7 cellular contexts compared by ENCODE assay signal in the genomic region with DNA sequence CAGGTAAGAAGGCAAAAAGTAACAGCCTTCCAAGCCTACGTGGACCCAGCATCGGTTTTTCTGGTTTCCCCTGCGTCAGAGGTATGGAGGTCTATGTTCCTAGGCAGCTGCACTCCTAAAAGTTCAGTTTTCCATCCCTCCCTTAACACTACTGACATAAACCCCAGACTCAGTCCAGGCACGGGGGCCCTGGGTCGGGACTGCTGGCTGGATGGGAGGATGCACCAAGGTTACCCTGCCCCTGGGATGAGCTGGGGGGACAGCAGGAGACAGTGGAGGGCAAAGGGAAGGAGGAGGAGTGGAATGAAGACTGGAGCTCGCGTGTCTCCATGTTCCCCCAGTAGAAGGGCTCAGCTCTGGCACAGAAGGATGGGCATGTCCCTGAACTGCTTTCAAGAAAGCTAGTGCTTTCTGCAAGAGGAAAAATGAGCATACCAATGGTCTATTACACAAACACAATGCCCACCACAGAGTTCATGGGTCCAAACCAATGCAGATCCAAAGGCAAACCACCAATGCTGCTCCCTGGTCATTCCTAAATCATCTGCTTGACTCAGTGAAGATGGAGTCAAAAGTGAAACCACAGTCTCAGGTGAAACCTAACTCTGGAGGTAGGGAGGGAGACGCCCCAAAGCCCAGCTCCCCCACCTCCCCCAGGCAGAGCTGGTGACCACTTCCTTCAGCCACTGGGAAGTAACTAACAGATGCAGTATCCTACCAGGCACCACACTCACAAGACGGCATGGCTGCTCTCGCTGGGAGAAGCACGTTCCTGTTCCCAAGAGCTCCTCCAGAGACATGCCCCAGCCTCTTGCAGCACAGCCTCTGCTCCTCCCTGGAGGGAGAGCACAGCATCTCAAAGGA. TPM values are rescaled to one million over a fixed set of nuclear protein-coding genes. Genes with fewer than 3 reads are reported as not detected.
DNase-seq lines count a peak whose midpoint lies in the region; ATAC-seq and TF ChIP-seq lines count a peak whose summit lies in the region.

No MANE protein-coding gene starts in this region.

- POLR2A ChIA-PET in activated CD4-positive, alpha-beta memory T cell treated with anti-CD3 and anti-CD28 coated beads for 36 hours (lab: Charles Lee) = interaction anchor here (0.6 to 1.2 kb wide), 3 partner anchors 9 to 495 kb away, joined by 3 read pairs; no protein-coding TSS in a partner anchor

- CTCF ChIA-PET in activated CD4-positive, alpha-beta memory T cell treated with anti-CD3 and anti-CD28 coated beads for 36 hours (lab: Charles Lee) = interaction anchor here (1.5 to 1.9 kb wide), 3 partner anchors 10 to 78 kb away, joined by 6 to 9 read pairs (median 7); no protein-coding TSS in a partner anchor

- peaks cover 52% of the 10 kb centered on the region for H3K4me1 Mint-ChIP-seq in HFFc6 (ENCODE audit: low read depth)
- peaks cover 44% of the 10 kb centered on the region for H3K4me1 Mint-ChIP-seq in activated CD4-positive, alpha-beta memory T cell treated with anti-CD3 and anti-CD28 coated beads for 36 hours (ENCODE audit: low read depth)
- H3K4me1 Mint-ChIP-seq in stimulated activated effector memory CD8-positive, alpha-beta T cell treated with anti-CD3 and anti-CD28 coated beads, Interleukin-12 subunit alpha, Interleukin-12 subunit beta, amount 100 ng/mL, for 72 hours = peaks cover 40% of the 10 kb centered on the region

- no peaks in the 10 kb centered on the region for H3K9me3 Mint-ChIP-seq in HFFc6
- H3K9me3 Mint-ChIP-seq in activated CD4-positive, alpha-beta memory T cell treated with anti-CD3 and anti-CD28 coated beads for 36 hours = no peaks in the 10 kb centered on the region
- H3K9me3 Mint-ChIP-seq in stimulated activated effector memory CD8-positive, alpha-beta T cell treated with anti-CD3 and anti-CD28 coated beads, Interleukin-12 subunit alpha, Interleukin-12 subunit beta, amount 100 ng/mL, for 72 hours = no peaks in the 10 kb centered on the region

- peak overlapping the region; percentile 99 for H3K27ac Mint-ChIP-seq in HFFc6
- H3K27ac Mint-ChIP-seq in activated CD4-positive, alpha-beta memory T cell treated with anti-CD3 and anti-CD28 coated beads for 36 hours = peak overlapping the region; percentile 48
- H3K27ac Mint-ChIP-seq in stimulated activated effector memory CD8-positive, alpha-beta T cell treated with anti-CD3 and anti-CD28 coated beads, Interleukin-12 subunit alpha, Interleukin-12 subunit beta, amount 100 ng/mL, for 72 hours = peak overlapping the region; percentile 91

- peaks cover 59% of the 10 kb centered on the region for H3K36me3 Mint-ChIP-seq in HFFc6 (ENCODE audit: low read depth)
- H3K36me3 Mint-ChIP-seq in activated CD4-positive, alpha-beta memory T cell treated with anti-CD3 and anti-CD28 coated beads for 36 hours = peaks cover 51% of the 10 kb centered on the region
- peaks cover 65% of the 10 kb centered on the region for H3K36me3 Mint-ChIP-seq in stimulated activated effector memory CD8-positive, alpha-beta T cell treated with anti-CD3 and anti-CD28 coated beads, Interleukin-12 subunit alpha, Interleukin-12 subunit beta, amount 100 ng/mL, for 72 hours

- TF ChIP-seq CTCF in HFFc6 (IDR thresholded peaks at IDR 0.05) = no peak

- H3K27me3 Mint-ChIP-seq in HFFc6 (ENCODE audit: insufficient read depth) = peaks cover 3% of the 10 kb centered on the region; the same call in 1 of the 2 replicates
- H3K27me3 Mint-ChIP-seq in activated CD4-positive, alpha-beta memory T cell treated with anti-CD3 and anti-CD28 coated beads for 36 hours = no peaks in the 10 kb centered on the region

- peak; percentile 33 for ATAC-seq in stimulated activated effector memory CD8-positive, alpha-beta T cell treated with anti-CD3 and anti-CD28 coated beads, Interleukin-12 subunit alpha, Interleukin-12 subunit beta, amount 100 ng/mL, for 72 hours
- ATAC-seq in HG03095 (IDR thresholded peaks at IDR 0.05; ENCODE audit: unreplicated experiment) = no peak
- ATAC-seq in activated CD4-positive, CD25-positive, alpha-beta regulatory T cell treated with anti-CD3 and anti-CD28 coated beads, Interleukin-2, amount 50 U/mL, for 24 hours = no peak

- intact Hi-C loops in activated CD4-positive, alpha-beta memory T cell treated with anti-CD3 and anti-CD28 coated beads for 36 hours (cut with micrococcal nuclease) = no loop called here

- H3K4me3 Mint-ChIP-seq in HFFc6 = peak overlapping the region; percentile 49
- H3K4me3 Mint-ChIP-seq in activated CD4-positive, alpha-beta memory T cell treated with anti-CD3 and anti-CD28 coated beads for 36 hours = no peak overlapping the region
- H3K4me3 Mint-ChIP-seq in stimulated activated effector memory CD8-positive, alpha-beta T cell treated with anti-CD3 and anti-CD28 coated beads, Interleukin-12 subunit alpha, Interleukin-12 subunit beta, amount 100 ng/mL, for 72 hours = peak overlapping the region; percentile 20

- DNase-seq in HFFc6 = peak; percentile 49
- no peak for DNase-seq in activated CD4-positive, alpha-beta memory T cell treated with anti-CD3 and anti-CD28 coated beads for 36 hours
- peak; percentile 54 for DNase-seq in fibroblast of peridontal ligament (ENCODE audit: extremely low read depth)
- DNase-seq in stimulated activated effector memory CD8-positive, alpha-beta T cell treated with anti-CD3 and anti-CD28 coated beads, Interleukin-12 subunit alpha, Interleukin-12 subunit beta, amount 100 ng/mL, for 72 hours (ENCODE audit: low spot score in 2 of 2) = peak in 1 of 2 donors; percentile 44
- DNase-seq in NCI-H345 (lab: John Stamatoyannopoulos, UW) = no peak

RNA-seq across cellular contexts. Expression of a gene that starts 54.9 kb away (rescaled TPM):
- total RNA-seq in HFFc6 (2021; fragmentation: NEBNext Ultra II Directional; extraction: Animal tissue kit (Norgen Biotek cat#: 25700)) = 100 to 1,000 TPM; 134 to 152 (median 142) TPM
- 10 to 100 TPM; 94.6 to 96.9 TPM for total RNA-seq in activated CD4-positive, alpha-beta memory T cell treated with anti-CD3 and anti-CD28 coated beads for 36 hours

Comparison
In these comparisons a context has a peak if more than half of its experiments do, and no peak if none do; other contexts are left out.
1. DNase-seq: peak in HFFc6 (single experiment) and fibroblast of peridontal ligament (single experiment); none in activated CD4-positive, alpha-beta memory T cell treated with anti-CD3 and anti-CD28 coated beads for 36 hours (single experiment) and NCI-H345 (single experiment).
2. H3K27ac Mint-ChIP-seq: peak in every context shown above with its lines; median percentile 99 in HFFc6; 91 in stimulated activated effector memory CD8-positive, alpha-beta T cell treated with anti-CD3 and anti-CD28 coated beads, Interleukin-12 subunit alpha, Interleukin-12 subunit beta, amount 100 ng/mL, for 72 hours; 48 in activated CD4-positive, alpha-beta memory T cell treated with anti-CD3 and anti-CD28 coated beads for 36 hours.